ENCODE assay signal across 10 cellular contexts in genomic region chr11:134949121-134949591, GRCh38.
DNase-seq lines count a peak whose midpoint lies in the region; ATAC-seq and TF ChIP-seq lines count a peak whose summit lies in the region.
"Had no signal": no experiment of that assay in that cellular context is flagged by ENCODE, and none has a peak within 500 bp of the region (broad histone marks: within the 10 kb centered on the region; RNA-seq: fewer than 3 reads in every experiment).

No MANE protein-coding gene starts in this region.

- H3K36me3 ChIP-seq in trophoblast cell (ENCODE audit: control insufficient read depth in 1 of 2, insufficient read depth in 2 of 2, low read length in 2 of 2) = no peaks in the 10 kb centered on the region

- no peaks in the 10 kb centered on the region for H3K79me2 ChIP-seq in trophoblast cell (ENCODE audit: control insufficient read depth, insufficient read depth, low read length, poor library complexity)

- H3K27ac Mint-ChIP-seq in chondrocyte (ENCODE audit: unreplicated experiment) = peak overlapping the region; percentile 90

- H3K14ac ChIP-seq in trophoblast cell (ENCODE audit: low read length) = no peak overlapping the region

- H3K9me3 Mint-ChIP-seq in chondrocyte (ENCODE audit: low read depth) = no peaks in the 10 kb centered on the region

- H2BK12ac ChIP-seq in trophoblast cell (ENCODE audit: low read length) = no peak overlapping the region

- no peak for DNase-seq in Right ventricle myocardium superior
- DNase-seq in cardiac septum (ENCODE audit: low spot score) = no peak
- no peak for DNase-seq in chondrocyte (ENCODE audit: low spot score)
- peak; percentile 63 for DNase-seq in kidney glomerular epithelial cell (lab: John Stamatoyannopoulos, UW)
- DNase-seq in SIG-M5 treated with dmso at 0.1 percent for 504 hours (lab: John Stamatoyannopoulos, UW; ENCODE audit: unreplicated experiment) = no peak
- no peak for DNase-seq in trophoblast cell
- DNase-seq in NCI-H510A (lab: John Stamatoyannopoulos, UW) = no peak
- no peak for DNase-seq in stimulated activated CD4-positive, alpha-beta T cell treated with anti-CD3 and anti-CD28 coated beads, Interleukin-12 subunit alpha, Interleukin-12 subunit beta, amount 100 ng/mL, for 4 hours
- DNase-seq: central memory CD4-positive, alpha-beta T cell; NCI-H2227 treated with DMSO at 0.1 percent for 48 hours had no signal

- H4K8ac ChIP-seq in trophoblast cell (ENCODE audit: low read depth, low read length) = no peak overlapping the region

- intact Hi-C loops in Right ventricle myocardium superior (cut with DNase I) = no loop called here
- intact Hi-C loops in cardiac septum (cut with DNase I) = no loop called here

- H3K9ac ChIP-seq in trophoblast cell (ENCODE audit: low read length) = no peak overlapping the region

- no peak overlapping the region for H3K27ac ChIP-seq in trophoblast cell (ENCODE audit: low read depth, low read length)

- H3K4me3 ChIP-seq in trophoblast cell (ENCODE audit: low read depth, low read length) = no peak overlapping the region

- H3K23ac ChIP-seq in trophoblast cell (ENCODE audit: low read length) = no peak overlapping the region

- no peaks in the 10 kb centered on the region for H3K27me3 Mint-ChIP-seq in chondrocyte (ENCODE audit: low read depth)

- peaks cover 42% of the 10 kb centered on the region for H3K4me1 Mint-ChIP-seq in chondrocyte (ENCODE audit: low read depth)

- no peaks in the 10 kb centered on the region for H3K9me3 ChIP-seq in trophoblast cell (ENCODE audit: insufficient read depth, low read depth, low read length)

- no peak overlapping the region for H2BK120ac ChIP-seq in trophoblast cell (ENCODE audit: insufficient read depth, low read length, poor library complexity)

- H3K27me3 ChIP-seq in trophoblast cell (ENCODE audit: insufficient read depth, low read length) = no peaks in the 10 kb centered on the region

- H3K18ac ChIP-seq in trophoblast cell (ENCODE audit: low read length) = no peak overlapping the region

- no peak overlapping the region for H4K12ac ChIP-seq in trophoblast cell (ENCODE audit: low read depth, low read length)

- H2AK5ac ChIP-seq in trophoblast cell (ENCODE audit: low read length) = no peak overlapping the region

- no peak overlapping the region for H2BK5ac ChIP-seq in trophoblast cell (ENCODE audit: low read depth, low read length, poor library complexity)

- H3K4me1 ChIP-seq in trophoblast cell (ENCODE audit: control insufficient read depth in 1 of 2, insufficient read depth in 2 of 2, low read length in 2 of 2) = peaks cover 0 to 5% of the 10 kb centered on the region in 2 experiments

- H4K91ac ChIP-seq in trophoblast cell (ENCODE audit: low read depth, low read length) = no peak overlapping the region

- no peaks in the 10 kb centered on the region for H3K79me1 ChIP-seq in trophoblast cell (ENCODE audit: low read length)

- peak; percentile 48 for ATAC-seq in Right ventricle myocardium superior (ENCODE audit: poor library complexity)

- H3K36me3 Mint-ChIP-seq in chondrocyte (ENCODE audit: low read depth) = no peaks in the 10 kb centered on the region

- peak; percentile 11 for TF ChIP-seq CTCF in chondrocyte (IDR thresholded peaks at IDR 0.05)

- no peak overlapping the region for H3K4ac ChIP-seq in trophoblast cell (ENCODE audit: low read depth, low read length)

- no peak overlapping the region for H3K4me3 Mint-ChIP-seq in chondrocyte (ENCODE audit: unreplicated experiment)

- no peak overlapping the region for H2AFZ ChIP-seq in trophoblast cell (ENCODE audit: insufficient read depth, low read length, poor library complexity)

- no CpG with 5 or more reads among the region's 3 CpGs for WGBS in trophoblast cell (ENCODE audit: extremely low coverage, insufficient coverage, insufficient read length)

- H3K4me2 ChIP-seq in trophoblast cell (ENCODE audit: low read length) = no peak overlapping the region
